Comparison of ENCODE assay signal across 11 cellular contexts in genomic region chr6:111683126-111683525, GRCh38.
DNase-seq lines count a peak whose midpoint lies in the region; ATAC-seq and TF ChIP-seq lines count a peak whose summit lies in the region.
"Had no signal": no experiment of that assay in that cellular context is flagged by ENCODE, and none has a peak within 500 bp of the region (broad histone marks: within the 10 kb centered on the region; RNA-seq: fewer than 3 reads in every experiment).

No MANE protein-coding gene starts in this region.

- H3K9me3 Mint-ChIP-seq in CD8-positive, alpha-beta T cell: no peaks in the 10 kb centered on the region
- H3K9me3 Mint-ChIP-seq: memory B cell had no signal

- H3K27ac Mint-ChIP-seq in CD8-positive, alpha-beta T cell: peak overlapping the region; percentile 80
- H3K27ac Mint-ChIP-seq: memory B cell had no signal

- H3K27me3 Mint-ChIP-seq in CD8-positive, alpha-beta T cell (ENCODE audit: low read depth): no peaks in the 10 kb centered on the region
- H3K27me3 Mint-ChIP-seq: memory B cell had no signal

- POLR2A ChIA-PET in CD8-positive, alpha-beta T cell (lab: Charles Lee): no interaction called here

- H3K4me1 Mint-ChIP-seq in CD8-positive, alpha-beta T cell (ENCODE audit: low read depth): peaks cover 90% of the 10 kb centered on the region

- no peaks in the 10 kb centered on the region for H3K9me3 ChIP-seq in CD8-positive, alpha-beta T cell (ENCODE audit: low read length)
- H3K9me3 ChIP-seq in right cardiac atrium (ENCODE audit: control insufficient read depth, low read length) (no peaks in the 10 kb centered on the region), spleen (no peaks in the 10 kb centered on the region)
- H3K9me3 ChIP-seq: BLaER1 treated with 17β-estradiol and CSF1 and Interleukin-3, amounts not matched to agents 10 nM and 100 nM had no signal

- no peak for TF ChIP-seq POLR2A in spleen (IDR thresholded peaks at IDR 0.05)

- ATAC-seq in CD8-positive, alpha-beta T cell: no peak
- ATAC-seq in right cardiac atrium (peak; percentile 34 to 78), GM18907 (IDR thresholded peaks at IDR 0.05; ENCODE audit: unreplicated experiment) (no peak), HG02885 (IDR thresholded peaks at IDR 0.05; ENCODE audit: poor library complexity, unreplicated experiment) (no peak)

- intact Hi-C loops in CD8-positive, alpha-beta T cell (cut with DNase I, micrococcal nuclease): no loop called here
- intact Hi-C loops in right cardiac atrium (cut with DNase I) (no loop called here), spleen (cut with DNase I; ENCODE audit: low total_unique reads) (no loop called here)

- TF ChIP-seq CTCF in CD8-positive, alpha-beta T cell (IDR thresholded peaks at IDR 0.05): no peak
- no peak for TF ChIP-seq CTCF in spleen (IDR thresholded peaks at IDR 0.05 in 8 of 11, conservative IDR thresholded peaks at IDR 0.05 in 3 of 11)

- no peaks in the 10 kb centered on the region for H3K27me3 ChIP-seq in CD8-positive, alpha-beta T cell (ENCODE audit: insufficient read depth, low read length)
- H3K27me3 ChIP-seq in right cardiac atrium (ENCODE audit: control insufficient read depth, insufficient read depth): no peaks in the 10 kb centered on the region
- no peaks in the 10 kb centered on the region for H3K27me3 ChIP-seq in spleen (replicated peaks in 1 of 7)
- H3K27me3 ChIP-seq: BLaER1 treated with 17β-estradiol and CSF1 and Interleukin-3, amounts not matched to agents 10 nM and 100 nM had no signal

- H3K27ac ChIP-seq in CD8-positive, alpha-beta T cell (ENCODE audit: low read depth, low read length): no peak overlapping the region
- peak overlapping the region; percentile 53 for H3K27ac ChIP-seq in adipose tissue (ENCODE audit: low read depth, low read length)
- H3K27ac ChIP-seq in right cardiac atrium (ENCODE audit: low read length): peak overlapping the region; percentile 68
- peak overlapping the region in 7 of 8 donors; percentile 51 to 82 (median 75) for H3K27ac ChIP-seq in spleen
- H3K27ac ChIP-seq: BLaER1 treated with 17β-estradiol and CSF1 and Interleukin-3, amounts not matched to agents 10 nM and 100 nM had no signal

- peaks cover 34% of the 10 kb centered on the region for H3K4me1 ChIP-seq in CD8-positive, alpha-beta T cell (ENCODE audit: insufficient read depth, low read length)
- H3K4me1 ChIP-seq in right cardiac atrium (ENCODE audit: control insufficient read depth, insufficient read depth, low read length) (peaks cover 26% of the 10 kb centered on the region), spleen (peaks cover 5 to 77% (median 37%) of the 10 kb centered on the region in 6 donors)

- no peak for DNase-seq in CD8-positive, alpha-beta T cell
- peak in 2 of 3 donors; percentile 56 to 81 for DNase-seq in right cardiac atrium
- DNase-seq in spleen: no peak
- no peak for DNase-seq in SW480 (ENCODE audit: low spot score)
- no peak for DNase-seq in stimulated activated CD4-positive, alpha-beta T cell treated with anti-CD3 and anti-CD28 coated beads, Interleukin-4, amount 100 ng/mL, for 1 hour
- DNase-seq: NCI-H510A had no signal

- peaks cover 33% of the 10 kb centered on the region for H3K36me3 ChIP-seq in CD8-positive, alpha-beta T cell (ENCODE audit: insufficient read depth, low read length)
- H3K36me3 ChIP-seq in spleen: peaks cover 1 to 100% (median 16%) of the 10 kb centered on the region in 6 donors

- CTCF ChIA-PET in CD8-positive, alpha-beta T cell (lab: Charles Lee): interaction anchor here (1.1 kb wide), 1 partner anchor 402 kb away, joined by 4 read pairs; no protein-coding TSS in a partner anchor

- H3K4me3 Mint-ChIP-seq in CD8-positive, alpha-beta T cell: no peak overlapping the region
- H3K4me3 Mint-ChIP-seq: memory B cell had no signal

- peaks cover 95% of the 10 kb centered on the region for H3K36me3 Mint-ChIP-seq in CD8-positive, alpha-beta T cell

- WGBS in adipose tissue, 3 donors: 58 to 79% (median 64%) methylated on average over 5 of the region's 5 CpGs
- 51% methylated on average over 5 of the region's 5 CpGs for WGBS in right cardiac atrium
- WGBS in spleen, 5 donors: 81 to 90% (median 86%) methylated on average over 5 of the region's 5 CpGs

- no peak overlapping the region for H3K4me3 ChIP-seq in CD8-positive, alpha-beta T cell (ENCODE audit: low read depth, low read length)
- H3K4me3 ChIP-seq in right cardiac atrium (ENCODE audit: low read length) (no peak overlapping the region), spleen (no peak overlapping the region)
- H3K4me3 ChIP-seq: BLaER1 treated with 17β-estradiol and CSF1 and Interleukin-3, amounts not matched to agents 10 nM and 100 nM had no signal

Comparison
In these comparisons a context has a peak if more than half of its experiments do, and no peak if none do; other contexts are left out.
1. ATAC-seq: peak in right cardiac atrium (2 of 2); none in CD8-positive, alpha-beta T cell (single experiment), GM18907 (single experiment) and HG02885 (single experiment).
2. DNase-seq: peak in right cardiac atrium (2 of 3); none in CD8-positive, alpha-beta T cell (0 of 7), spleen (single experiment), SW480 (single experiment) and stimulated activated CD4-positive, alpha-beta T cell treated with anti-CD3 and anti-CD28 coated beads, Interleukin-4, amount 100 ng/mL, for 1 hour (single experiment).